ENCODE assay signal across 1 cellular context in the genomic region with DNA sequence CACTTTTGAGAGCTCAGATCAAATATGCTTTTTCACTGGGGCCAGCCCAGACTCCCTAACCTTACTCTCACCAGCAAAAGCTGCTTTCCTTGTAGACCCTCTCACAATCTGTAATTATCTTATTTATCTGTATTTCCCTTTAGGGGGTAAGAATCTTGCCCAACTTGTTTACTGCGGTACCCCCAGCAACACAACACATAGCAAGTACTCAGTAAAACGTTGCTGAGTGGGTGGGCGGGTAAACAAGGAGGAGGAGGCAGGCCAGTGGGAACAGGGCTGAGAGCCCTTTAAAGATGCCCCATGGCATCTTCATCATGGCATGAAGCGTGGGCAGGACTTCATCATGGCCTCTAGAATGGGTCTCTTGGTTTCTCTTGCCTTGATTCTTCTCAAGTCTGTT.
TF ChIP-seq lines count a peak whose summit lies in the region.

No MANE protein-coding gene starts in this region.

TF ChIP-seq in GM23338, 12 proteins besides CTCF, POLR2A, EP300 and RAD21 (continued from another document):
- TF ChIP-seq, protein P1, sequence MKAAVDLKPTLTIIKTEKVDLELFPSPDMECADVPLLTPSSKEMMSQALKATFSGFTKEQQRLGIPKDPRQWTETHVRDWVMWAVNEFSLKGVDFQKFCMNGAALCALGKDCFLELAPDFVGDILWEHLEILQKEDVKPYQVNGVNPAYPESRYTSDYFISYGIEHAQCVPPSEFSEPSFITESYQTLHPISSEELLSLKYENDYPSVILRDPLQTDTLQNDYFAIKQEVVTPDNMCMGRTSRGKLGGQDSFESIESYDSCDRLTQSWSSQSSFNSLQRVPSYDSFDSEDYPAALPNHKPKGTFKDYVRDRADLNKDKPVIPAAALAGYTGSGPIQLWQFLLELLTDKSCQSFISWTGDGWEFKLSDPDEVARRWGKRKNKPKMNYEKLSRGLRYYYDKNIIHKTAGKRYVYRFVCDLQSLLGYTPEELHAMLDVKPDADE (IDR thresholded peaks at IDR 0.05), result no peak
- TF ChIP-seq JUNB (IDR thresholded peaks at IDR 0.05; ENCODE audit: unreplicated experiment) (no peak), ZNF331 (CRISPR knock-in tag; IDR thresholded peaks at IDR 0.05; ENCODE audit: low read depth) (no peak), EZH2phosphoT487 (IDR thresholded peaks at IDR 0.05; ENCODE audit: unreplicated experiment) (no peak), POLR2AphosphoS5 (IDR thresholded peaks at IDR 0.05; ENCODE audit: low read depth) (no peak)
- TF ChIP-seq, protein P2, sequence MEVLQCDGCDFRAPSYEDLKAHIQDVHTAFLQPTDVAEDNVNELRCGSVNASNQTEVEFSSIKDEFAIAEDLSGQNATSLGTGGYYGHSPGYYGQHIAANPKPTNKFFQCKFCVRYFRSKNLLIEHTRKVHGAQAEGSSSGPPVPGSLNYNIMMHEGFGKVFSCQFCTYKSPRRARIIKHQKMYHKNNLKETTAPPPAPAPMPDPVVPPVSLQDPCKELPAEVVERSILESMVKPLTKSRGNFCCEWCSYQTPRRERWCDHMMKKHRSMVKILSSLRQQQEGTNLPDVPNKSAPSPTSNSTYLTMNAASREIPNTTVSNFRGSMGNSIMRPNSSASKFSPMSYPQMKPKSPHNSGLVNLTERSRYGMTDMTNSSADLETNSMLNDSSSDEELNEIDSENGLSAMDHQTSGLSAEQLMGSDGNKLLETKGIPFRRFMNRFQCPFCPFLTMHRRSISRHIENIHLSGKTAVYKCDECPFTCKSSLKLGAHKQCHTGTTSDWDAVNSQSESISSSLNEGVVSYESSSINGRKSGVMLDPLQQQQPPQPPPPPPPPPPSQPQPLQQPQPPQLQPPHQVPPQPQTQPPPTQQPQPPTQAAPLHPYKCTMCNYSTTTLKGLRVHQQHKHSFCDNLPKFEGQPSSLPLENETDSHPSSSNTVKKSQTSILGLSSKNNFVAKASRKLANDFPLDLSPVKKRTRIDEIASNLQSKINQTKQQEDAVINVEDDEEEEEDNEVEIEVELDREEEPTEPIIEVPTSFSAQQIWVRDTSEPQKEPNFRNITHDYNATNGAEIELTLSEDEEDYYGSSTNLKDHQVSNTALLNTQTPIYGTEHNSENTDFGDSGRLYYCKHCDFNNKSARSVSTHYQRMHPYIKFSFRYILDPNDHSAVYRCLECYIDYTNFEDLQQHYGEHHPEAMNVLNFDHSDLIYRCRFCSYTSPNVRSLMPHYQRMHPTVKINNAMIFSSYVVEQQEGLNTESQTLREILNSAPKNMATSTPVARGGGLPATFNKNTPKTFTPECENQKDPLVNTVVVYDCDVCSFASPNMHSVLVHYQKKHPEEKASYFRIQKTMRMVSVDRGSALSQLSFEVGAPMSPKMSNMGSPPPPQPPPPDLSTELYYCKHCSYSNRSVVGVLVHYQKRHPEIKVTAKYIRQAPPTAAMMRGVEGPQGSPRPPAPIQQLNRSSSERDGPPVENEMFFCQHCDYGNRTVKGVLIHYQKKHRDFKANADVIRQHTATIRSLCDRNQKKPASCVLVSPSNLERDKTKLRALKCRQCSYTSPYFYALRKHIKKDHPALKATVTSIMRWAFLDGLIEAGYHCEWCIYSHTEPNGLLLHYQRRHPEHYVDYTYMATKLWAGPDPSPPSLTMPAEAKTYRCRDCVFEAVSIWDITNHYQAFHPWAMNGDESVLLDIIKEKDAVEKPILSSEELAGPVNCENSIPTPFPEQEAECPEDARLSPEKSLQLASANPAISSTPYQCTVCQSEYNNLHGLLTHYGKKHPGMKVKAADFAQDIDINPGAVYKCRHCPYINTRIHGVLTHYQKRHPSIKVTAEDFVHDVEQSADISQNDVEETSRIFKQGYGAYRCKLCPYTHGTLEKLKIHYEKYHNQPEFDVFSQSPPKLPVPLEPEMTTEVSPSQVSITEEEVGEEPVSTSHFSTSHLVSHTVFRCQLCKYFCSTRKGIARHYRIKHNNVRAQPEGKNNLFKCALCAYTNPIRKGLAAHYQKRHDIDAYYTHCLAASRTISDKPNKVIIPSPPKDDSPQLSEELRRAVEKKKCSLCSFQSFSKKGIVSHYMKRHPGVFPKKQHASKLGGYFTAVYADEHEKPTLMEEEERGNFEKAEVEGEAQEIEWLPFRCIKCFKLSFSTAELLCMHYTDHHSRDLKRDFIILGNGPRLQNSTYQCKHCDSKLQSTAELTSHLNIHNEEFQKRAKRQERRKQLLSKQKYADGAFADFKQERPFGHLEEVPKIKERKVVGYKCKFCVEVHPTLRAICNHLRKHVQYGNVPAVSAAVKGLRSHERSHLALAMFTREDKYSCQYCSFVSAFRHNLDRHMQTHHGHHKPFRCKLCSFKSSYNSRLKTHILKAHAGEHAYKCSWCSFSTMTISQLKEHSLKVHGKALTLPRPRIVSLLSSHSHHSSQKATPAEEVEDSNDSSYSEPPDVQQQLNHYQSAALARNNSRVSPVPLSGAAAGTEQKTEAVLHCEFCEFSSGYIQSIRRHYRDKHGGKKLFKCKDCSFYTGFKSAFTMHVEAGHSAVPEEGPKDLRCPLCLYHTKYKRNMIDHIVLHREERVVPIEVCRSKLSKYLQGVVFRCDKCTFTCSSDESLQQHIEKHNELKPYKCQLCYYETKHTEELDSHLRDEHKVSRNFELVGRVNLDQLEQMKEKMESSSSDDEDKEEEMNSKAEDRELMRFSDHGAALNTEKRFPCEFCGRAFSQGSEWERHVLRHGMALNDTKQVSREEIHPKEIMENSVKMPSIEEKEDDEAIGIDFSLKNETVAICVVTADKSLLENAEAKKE (CRISPR knock-in tag; IDR thresholded peaks at IDR 0.05), result no peak
